In genomic region chr12:116861331-116861730, GRCh38 we compare ENCODE assay signal across 8 cellular contexts. TPM values are rescaled to one million over a fixed set of nuclear protein-coding genes. Genes with fewer than 3 reads are reported as not detected.
A peak's percentile ranks its signal among the peaks of the same experiment; 100 is the strongest.
DNase-seq lines count a peak whose midpoint lies in the region; ATAC-seq, FAIRE-seq and TF ChIP-seq lines count a peak whose summit lies in the region.

No MANE protein-coding gene starts in this region.

- peaks cover 29% of the 10 kb centered on the region for H3K27me3 Mint-ChIP-seq in activated CD4-positive, alpha-beta T cell treated with anti-CD3 and anti-CD28 coated beads, Interleukin-2, amount 10 ng/mL, durations not matched to agents 24 days and 14 days

- intact Hi-C loops in activated CD4-positive, alpha-beta T cell treated with anti-CD3 and anti-CD28 coated beads, Interleukin-2, amount 10 ng/mL, durations not matched to agents 24 days and 14 days (cut with micrococcal nuclease) = no loop called here

- TF ChIP-seq CTCF in HFF-Myc (IDR thresholded peaks at IDR 0.05; ENCODE audit: low read depth, low read length, missing control alignments) = no peak

- no peak overlapping the region for H3K4me3 Mint-ChIP-seq in activated CD4-positive, alpha-beta T cell treated with anti-CD3 and anti-CD28 coated beads, Interleukin-2, amount 10 ng/mL, durations not matched to agents 24 days and 14 days

- no peaks in the 10 kb centered on the region for H3K4me1 ChIP-seq in small intestine (ENCODE audit: control insufficient read depth in 2 of 2, insufficient read depth in 1 of 2, low read depth in 1 of 2, low read length in 1 of 2)

- H3K27ac Mint-ChIP-seq in activated CD4-positive, alpha-beta T cell treated with anti-CD3 and anti-CD28 coated beads, Interleukin-2, amount 10 ng/mL, durations not matched to agents 24 days and 14 days = no peak overlapping the region
- no peak overlapping the region for H3K27ac Mint-ChIP-seq in activated naive CD4-positive, alpha-beta T cell treated with anti-CD3 and anti-CD28 coated beads, Interleukin-2, amount 50 U/mL, for 72 hours

- peak; percentile 78 for DNase-seq in activated CD4-positive, alpha-beta T cell treated with anti-CD3 and anti-CD28 coated beads, Interleukin-2, amount 10 ng/mL, durations not matched to agents 24 days and 14 days
- no peak for DNase-seq in activated CD4-positive, alpha-beta T cell treated with anti-CD3 and anti-CD28 coated beads, Interleukin-2, amount 50 U/mL, for 4 hours
- peak; percentile 43 for DNase-seq in HFF-Myc (ENCODE audit: extremely low read depth, low read depth)
- peak; percentile 87 for DNase-seq in MV-4-11 (lab: John Stamatoyannopoulos, UW)
- DNase-seq in activated naive CD4-positive, alpha-beta T cell treated with anti-CD3 and anti-CD28 coated beads, Interleukin-2, amount 50 U/mL, for 72 hours (ENCODE audit: low spot score in 2 of 2) = no peak
- peak; percentile 61 for DNase-seq in medulla oblongata (ENCODE audit: extremely low spot score)
- DNase-seq in small intestine = no peak
- DNase-seq in NCI-H1092 treated with DMSO at 0.1 percent for 48 hours (lab: John Stamatoyannopoulos, UW) = no peak

- H3K36me3 Mint-ChIP-seq in activated CD4-positive, alpha-beta T cell treated with anti-CD3 and anti-CD28 coated beads, Interleukin-2, amount 10 ng/mL, durations not matched to agents 24 days and 14 days (ENCODE audit: low read depth) = no peaks in the 10 kb centered on the region
- H3K36me3 Mint-ChIP-seq in activated naive CD4-positive, alpha-beta T cell treated with anti-CD3 and anti-CD28 coated beads, Interleukin-2, amount 50 U/mL, for 72 hours = no peaks in the 10 kb centered on the region

- ATAC-seq in activated naive CD4-positive, alpha-beta T cell treated with anti-CD3 and anti-CD28 coated beads, Interleukin-2, amount 50 U/mL, for 72 hours = peak; percentile 56 to 58

- H3K36me3 ChIP-seq in small intestine (ENCODE audit: control insufficient read depth in 2 of 2, insufficient read depth in 2 of 2, low read length in 2 of 2) = no peaks in the 10 kb centered on the region

- H3K27me3 ChIP-seq in small intestine (ENCODE audit: control insufficient read depth in 2 of 2, insufficient read depth in 2 of 2, low read length in 2 of 2) = no peaks in the 10 kb centered on the region

- no peak for FAIRE-seq in small intestine (lab: Jason Lieb, UNC)

- no peaks in the 10 kb centered on the region for H3K9me3 Mint-ChIP-seq in activated CD4-positive, alpha-beta T cell treated with anti-CD3 and anti-CD28 coated beads, Interleukin-2, amount 10 ng/mL, durations not matched to agents 24 days and 14 days
- no peaks in the 10 kb centered on the region for H3K9me3 Mint-ChIP-seq in activated naive CD4-positive, alpha-beta T cell treated with anti-CD3 and anti-CD28 coated beads, Interleukin-2, amount 50 U/mL, for 72 hours

- H3K27ac ChIP-seq in small intestine (ENCODE audit: low read depth in 1 of 2, low read length in 1 of 2) = no peak overlapping the region

- H3K4me3 ChIP-seq in HFF-Myc (replicated peaks; ENCODE audit: low read depth, low read length) (0 out of 2 replicates have a peak overlapping the region, but pooled peaks have one; percentile 9), small intestine (ENCODE audit: low read depth in 1 of 2, low read length in 2 of 2) (no peak overlapping the region)

- 27 to 60% (median 41%) methylated on average over 12 of the region's 12 CpGs for WGBS in small intestine, 3 donors

- H3K9me3 ChIP-seq in small intestine (ENCODE audit: control insufficient read depth, low read depth) = no peaks in the 10 kb centered on the region

- H3K4me1 Mint-ChIP-seq in activated CD4-positive, alpha-beta T cell treated with anti-CD3 and anti-CD28 coated beads, Interleukin-2, amount 10 ng/mL, durations not matched to agents 24 days and 14 days = peaks cover 4% of the 10 kb centered on the region

RNA-seq across cellular contexts. Expression of gene HRK, which starts 19.9 kb away (rescaled TPM):
- total RNA-seq in activated CD4-positive, alpha-beta T cell treated with anti-CD3 and anti-CD28 coated beads, Interleukin-2, amount 10 ng/mL, durations not matched to agents 24 days and 14 days = not detected in 2 replicates
- not detected for total RNA-seq in activated naive CD4-positive, alpha-beta T cell treated with anti-CD3 and anti-CD28 coated beads, Interleukin-2, amount 50 U/mL, for 72 hours
- polyA plus RNA-seq in small intestine = under 1 TPM in 1 of 3 donors, not detected in 2; 0.06 TPM

RNA-seq across cellular contexts. Expression of gene FBXW8, which starts 49.4 kb away (rescaled TPM):
- 6.2 and 6.5 TPM in 2 replicates for total RNA-seq in activated CD4-positive, alpha-beta T cell treated with anti-CD3 and anti-CD28 coated beads, Interleukin-2, amount 10 ng/mL, durations not matched to agents 24 days and 14 days
- total RNA-seq in activated naive CD4-positive, alpha-beta T cell treated with anti-CD3 and anti-CD28 coated beads, Interleukin-2, amount 50 U/mL, for 72 hours = 1 to 10 TPM; 3.1 to 7.4 TPM
- 1 to 10 TPM; 1.1 to 5.6 (median 1.4) TPM for polyA plus RNA-seq in small intestine

Comparison
In these comparisons a context has a peak if more than half of its experiments do, and no peak if none do; other contexts are left out.
1. DNase-seq: peak in activated CD4-positive, alpha-beta T cell treated with anti-CD3 and anti-CD28 coated beads, Interleukin-2, amount 10 ng/mL, durations not matched to agents 24 days and 14 days (single experiment), HFF-Myc (single experiment), MV-4-11 (single experiment) and medulla oblongata (single experiment); none in activated CD4-positive, alpha-beta T cell treated with anti-CD3 and anti-CD28 coated beads, Interleukin-2, amount 50 U/mL, for 4 hours (0 of 2), activated naive CD4-positive, alpha-beta T cell treated with anti-CD3 and anti-CD28 coated beads, Interleukin-2, amount 50 U/mL, for 72 hours (0 of 2), small intestine (single experiment) and NCI-H1092 treated with DMSO at 0.1 percent for 48 hours (single experiment).